Comparison of ENCODE assay signal across 1 cellular context in genomic region chr15:43133429-43134156, GRCh38.
A peak's percentile ranks its signal among the peaks of the same experiment; 100 is the strongest.
TF ChIP-seq lines count a peak whose summit lies in the region.

Gene TMEM62 (plus strand): TSS chr15:43133586. CDS start chr15:43133803, 217 bp downstream.

TF ChIP-seq in HepG2, 621 proteins besides CTCF, POLR2A, EP300 and RAD21 (continued from another document):
- no peak for TF ChIP-seq HNF4A (CRISPR knock-in tag; IDR thresholded peaks at IDR 0.05)
- TF ChIP-seq PBX3 (CRISPR knock-in tag; IDR thresholded peaks at IDR 0.05; ENCODE audit: borderline replicate concordance): no peak
- no peak for TF ChIP-seq ZNF562 (CRISPR knock-in tag; IDR thresholded peaks at IDR 0.05; ENCODE audit: borderline replicate concordance)
- peak; percentile 72; the same call in 1 of the 2 replicates for TF ChIP-seq ZNF607 (CRISPR knock-in tag; IDR thresholded peaks at IDR 0.05; ENCODE audit: borderline replicate concordance)
- no peak for TF ChIP-seq ZNF496 (CRISPR knock-in tag; IDR thresholded peaks at IDR 0.05; ENCODE audit: insufficient replicate concordance)
- TF ChIP-seq ZNF512 (CRISPR knock-in tag; IDR thresholded peaks at IDR 0.05): no peak
- no peak for TF ChIP-seq EEA1 (CRISPR knock-in tag; IDR thresholded peaks at IDR 0.05; ENCODE audit: borderline replicate concordance)
- no peak for TF ChIP-seq TBL1XR1 (IDR thresholded peaks at IDR 0.05; ENCODE audit: borderline replicate concordance, low read length, partially characterized antibody)
- peak; percentile 77 for TF ChIP-seq PHF20 (CRISPR knock-in tag; IDR thresholded peaks at IDR 0.05)
- TF ChIP-seq SMYD3 (CRISPR knock-in tag; IDR thresholded peaks at IDR 0.05): 0 out of 2 replicates have a peak, but pooled peaks have one; percentile 32
- no peak for TF ChIP-seq DPF2 (CRISPR knock-in tag; IDR thresholded peaks at IDR 0.05; ENCODE audit: borderline replicate concordance, low read depth)
- TF ChIP-seq ZNF672 (CRISPR knock-in tag; IDR thresholded peaks at IDR 0.05): no peak
- TF ChIP-seq NFIB (CRISPR knock-in tag; IDR thresholded peaks at IDR 0.05; ENCODE audit: borderline replicate concordance): no peak
- TF ChIP-seq, protein P1, sequence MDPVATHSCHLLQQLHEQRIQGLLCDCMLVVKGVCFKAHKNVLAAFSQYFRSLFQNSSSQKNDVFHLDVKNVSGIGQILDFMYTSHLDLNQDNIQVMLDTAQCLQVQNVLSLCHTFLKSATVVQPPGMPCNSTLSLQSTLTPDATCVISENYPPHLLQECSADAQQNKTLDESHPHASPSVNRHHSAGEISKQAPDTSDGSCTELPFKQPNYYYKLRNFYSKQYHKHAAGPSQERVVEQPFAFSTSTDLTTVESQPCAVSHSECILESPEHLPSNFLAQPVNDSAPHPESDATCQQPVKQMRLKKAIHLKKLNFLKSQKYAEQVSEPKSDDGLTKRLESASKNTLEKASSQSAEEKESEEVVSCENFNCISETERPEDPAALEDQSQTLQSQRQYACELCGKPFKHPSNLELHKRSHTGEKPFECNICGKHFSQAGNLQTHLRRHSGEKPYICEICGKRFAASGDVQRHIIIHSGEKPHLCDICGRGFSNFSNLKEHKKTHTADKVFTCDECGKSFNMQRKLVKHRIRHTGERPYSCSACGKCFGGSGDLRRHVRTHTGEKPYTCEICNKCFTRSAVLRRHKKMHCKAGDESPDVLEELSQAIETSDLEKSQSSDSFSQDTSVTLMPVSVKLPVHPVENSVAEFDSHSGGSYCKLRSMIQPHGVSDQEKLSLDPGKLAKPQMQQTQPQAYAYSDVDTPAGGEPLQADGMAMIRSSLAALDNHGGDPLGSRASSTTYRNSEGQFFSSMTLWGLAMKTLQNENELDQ (CRISPR knock-in tag; IDR thresholded peaks at IDR 0.05; ENCODE audit: borderline replicate concordance): no peak
- TF ChIP-seq CCDC6 (CRISPR knock-in tag; IDR thresholded peaks at IDR 0.05): peak; percentile 92
- TF ChIP-seq ZBTB14 (CRISPR knock-in tag; IDR thresholded peaks at IDR 0.05): no peak; the same call in 1 of the 2 replicates
- TF ChIP-seq ZKSCAN8 (CRISPR knock-in tag; IDR thresholded peaks at IDR 0.05; ENCODE audit: borderline replicate concordance): no peak
- TF ChIP-seq ZNF598 (CRISPR knock-in tag; IDR thresholded peaks at IDR 0.05; ENCODE audit: borderline replicate concordance): no peak
- no peak for TF ChIP-seq ZNF20 (CRISPR knock-in tag; IDR thresholded peaks at IDR 0.05)
- 0 out of 2 replicates have a peak, but pooled peaks have one; percentile 21 for TF ChIP-seq FOXM1 (CRISPR knock-in tag; IDR thresholded peaks at IDR 0.05)
- TF ChIP-seq NPAS2 (CRISPR knock-in tag; IDR thresholded peaks at IDR 0.05; ENCODE audit: borderline replicate concordance): no peak
- no peak for TF ChIP-seq ONECUT2 (CRISPR knock-in tag; IDR thresholded peaks at IDR 0.05)
- TF ChIP-seq FOXK2 (IDR thresholded peaks at IDR 0.05): no peak
- TF ChIP-seq LRRFIP1 (CRISPR knock-in tag; conservative IDR thresholded peaks at IDR 0.05): no peak
- TF ChIP-seq, protein P2, sequence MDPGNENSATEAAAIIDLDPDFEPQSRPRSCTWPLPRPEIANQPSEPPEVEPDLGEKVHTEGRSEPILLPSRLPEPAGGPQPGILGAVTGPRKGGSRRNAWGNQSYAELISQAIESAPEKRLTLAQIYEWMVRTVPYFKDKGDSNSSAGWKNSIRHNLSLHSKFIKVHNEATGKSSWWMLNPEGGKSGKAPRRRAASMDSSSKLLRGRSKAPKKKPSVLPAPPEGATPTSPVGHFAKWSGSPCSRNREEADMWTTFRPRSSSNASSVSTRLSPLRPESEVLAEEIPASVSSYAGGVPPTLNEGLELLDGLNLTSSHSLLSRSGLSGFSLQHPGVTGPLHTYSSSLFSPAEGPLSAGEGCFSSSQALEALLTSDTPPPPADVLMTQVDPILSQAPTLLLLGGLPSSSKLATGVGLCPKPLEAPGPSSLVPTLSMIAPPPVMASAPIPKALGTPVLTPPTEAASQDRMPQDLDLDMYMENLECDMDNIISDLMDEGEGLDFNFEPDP (CRISPR knock-in tag; conservative IDR thresholded peaks at IDR 0.05): no peak
- TF ChIP-seq TEF (CRISPR knock-in tag; IDR thresholded peaks at IDR 0.05): no peak
- no peak for TF ChIP-seq HOXA7 (CRISPR knock-in tag; IDR thresholded peaks at IDR 0.05)
- TF ChIP-seq GABPA (IDR thresholded peaks at IDR 0.05; ENCODE audit: low read depth, low read length): peak; percentile 37
- TF ChIP-seq GABPA (CRISPR knock-in tag; IDR thresholded peaks at IDR 0.05; ENCODE audit: low read depth): peak; percentile 38; the same call in 1 of the 2 replicates
- no peak for TF ChIP-seq ZNF660 (CRISPR knock-in tag; IDR thresholded peaks at IDR 0.05; ENCODE audit: borderline replicate concordance, low read depth)
- no peak for TF ChIP-seq ZNF160 (CRISPR knock-in tag; IDR thresholded peaks at IDR 0.05)
- TF ChIP-seq ZNF652 (CRISPR knock-in tag; IDR thresholded peaks at IDR 0.05; ENCODE audit: borderline replicate concordance, low read depth): no peak
- peak; percentile 46; the same call in 1 of the 2 replicates for TF ChIP-seq TSC22D2 (CRISPR knock-in tag; IDR thresholded peaks at IDR 0.05; ENCODE audit: borderline replicate concordance)
- TF ChIP-seq BCL3 (CRISPR knock-in tag; IDR thresholded peaks at IDR 0.05): 0 out of 2 replicates have a peak, but pooled peaks have one; percentile 59
- TF ChIP-seq ZBTB25 (CRISPR knock-in tag; IDR thresholded peaks at IDR 0.05): 0 out of 2 replicates have a peak, but pooled peaks have one; percentile 56
